In the genomic region with DNA sequence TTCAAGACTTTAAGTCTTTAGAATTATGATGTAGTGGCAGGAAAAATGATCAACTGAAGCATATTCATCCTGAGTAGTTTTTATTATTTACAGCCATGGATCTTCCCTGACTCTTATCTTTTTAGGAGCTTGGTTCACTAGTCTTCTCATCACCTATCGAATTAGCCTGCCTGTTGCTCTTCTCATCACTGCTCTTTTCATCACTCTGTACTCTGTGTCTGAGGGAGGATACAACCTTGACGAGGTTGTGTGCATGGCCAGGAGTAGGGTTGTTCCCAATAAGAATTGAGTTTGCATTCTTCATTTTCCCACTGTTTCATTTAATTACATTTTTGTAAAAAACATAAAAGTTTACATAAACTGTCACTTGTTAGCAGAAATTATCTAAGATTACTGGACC, we compare ENCODE assay signal across 21 cellular contexts.
"Had no signal": no experiment of that assay in that cellular context is flagged by ENCODE, and none has a peak within 500 bp of the region (broad histone marks: within the 10 kb centered on the region; RNA-seq: fewer than 3 reads in every experiment).

No MANE protein-coding gene starts in this region.

- DNase-seq: colonic mucosa; effector CD4-positive, alpha-beta T cell; endodermal cell; erythroblast; head of caudate nucleus; kidney; left ventricle myocardium inferior; lower lobe of right lung; mesenchymal stem cell; midbrain; posterior cingulate gyrus; stimulated activated CD4-positive, alpha-beta T cell treated with anti-CD3 and anti-CD28 coated beads, Interleukin-2, amount 100 ng/mL, for 24 hours; stimulated activated naive CD4-positive, alpha-beta T cell; stomach; substantia nigra; transverse colon had no signal

- ATAC-seq: foreskin keratinocyte; lower lobe of right lung; natural killer cell treated with Interleukin-12 subunit alpha and Interleukin-12 subunit beta and Interleukin-15 and Interleukin-18, amount 100 ng/mL, for 72 hours; sciatic nerve had no signal

- H3K27ac ChIP-seq: colonic mucosa, foreskin keratinocyte, hepatocyte, left ventricle myocardium inferior, lower lobe of right lung, stomach, thoracic aorta, transverse colon had no signal
